17 cellular contexts compared by ENCODE assay signal in the genomic region with DNA sequence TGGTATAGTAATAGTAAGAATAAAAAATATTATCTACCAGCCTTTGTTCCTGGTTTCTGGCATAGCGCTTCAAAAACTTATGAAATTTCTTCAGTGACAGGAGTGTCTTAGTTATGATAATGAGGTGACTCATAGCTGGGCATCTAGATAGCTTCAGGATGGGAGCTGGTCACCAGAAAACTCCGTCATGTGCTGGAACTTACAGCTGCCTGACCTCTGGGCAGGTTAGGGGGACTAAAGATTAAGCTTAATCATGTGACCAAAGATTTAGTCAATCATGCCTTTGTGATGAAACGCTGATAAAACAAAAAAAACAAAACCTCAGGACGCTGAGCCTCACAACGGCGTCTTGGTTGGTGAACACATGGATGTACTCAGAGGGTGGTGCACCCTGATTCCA.
A peak's percentile ranks its signal among the peaks of the same experiment; 100 is the strongest.
DNase-seq lines count a peak whose midpoint lies in the region; ATAC-seq and TF ChIP-seq lines count a peak whose summit lies in the region.
"Had no signal": no experiment of that assay in that cellular context is flagged by ENCODE, and none has a peak within 500 bp of the region (broad histone marks: within the 10 kb centered on the region; RNA-seq: fewer than 3 reads in every experiment).

No MANE protein-coding gene starts in this region.

- H3K36me3 ChIP-seq in lower lobe of right lung, result peaks cover 18% of the 10 kb centered on the region
- H3K36me3 ChIP-seq: BLaER1 had no signal

- ATAC-seq in foreskin keratinocyte, result no peak
- no peak for ATAC-seq in lower lobe of right lung
- no peak for ATAC-seq in HG02884 (IDR thresholded peaks at IDR 0.05; ENCODE audit: unreplicated experiment)

- TF ChIP-seq CTCF in foreskin keratinocyte (conservative IDR thresholded peaks at IDR 0.05), result no peak
- TF ChIP-seq CTCF in lower lobe of right lung (IDR thresholded peaks at IDR 0.05), result no peak

- H3K27ac ChIP-seq in caudate nucleus (ENCODE audit: low read depth, low read length) (peak overlapping the region; percentile 86), substantia nigra (ENCODE audit: low read depth, low read length, poor library complexity, severe bottlenecking) (peak overlapping the region; percentile 75), foreskin keratinocyte (no peak overlapping the region), lower lobe of right lung (no peak overlapping the region)
- H3K27ac ChIP-seq: BLaER1 had no signal

- intact Hi-C loops in lower lobe of right lung (cut with DNase I), result no loop called here

- H3K4me3 ChIP-seq in lower lobe of right lung, result no peak overlapping the region
- H3K4me3 ChIP-seq: BLaER1 had no signal

- H3K27me3 ChIP-seq in foreskin keratinocyte, result no peaks in the 10 kb centered on the region
- H3K27me3 ChIP-seq in lower lobe of right lung (ENCODE audit: low read depth), result no peaks in the 10 kb centered on the region
- H3K27me3 ChIP-seq: BLaER1 had no signal

- H3K9me3 ChIP-seq in lower lobe of right lung, result no peaks in the 10 kb centered on the region

- DNase-seq in COLO829 (ENCODE audit: low spot score) (peak; percentile 23), caudate nucleus (lab: John Stamatoyannopoulos, UW) (no peak), kidney tubule cell (ENCODE audit: low spot score) (peak; percentile 50), substantia nigra (lab: John Stamatoyannopoulos, UW) (no peak), foreskin keratinocyte (no peak), lower lobe of right lung (no peak)
- DNase-seq: CD4-positive, CD25-positive, alpha-beta regulatory T cell; H7; NCI-H1048; NCI-H1417; NCI-H1694; NCI-H2029 treated with DMSO at 0.1 percent for 48 hours; NCI-H446 treated with DMSO at 0.1 percent for 48 hours; NCI-H526 treated with DMSO at 0.1 percent for 48 hours; SHP77 treated with DMSO at 0.1 percent for 48 hours had no signal

- H3K4me1 ChIP-seq in foreskin keratinocyte, result no peaks in the 10 kb centered on the region
- no peaks in the 10 kb centered on the region for H3K4me1 ChIP-seq in lower lobe of right lung
- H3K4me1 ChIP-seq: BLaER1 had no signal

Comparison
In these comparisons a context has a peak if more than half of its experiments do, and no peak if none do; other contexts are left out.
1. DNase-seq: peak in COLO829 (single experiment) and kidney tubule cell (single experiment); none in caudate nucleus (0 of 61), substantia nigra (0 of 49), foreskin keratinocyte (0 of 2) and lower lobe of right lung (single experiment).
2. H3K27ac ChIP-seq: peak in caudate nucleus (single experiment) and substantia nigra (single experiment); none in foreskin keratinocyte (single experiment) and lower lobe of right lung (single experiment).